In genomic region chr6:27188885-27189418, GRCh38 we compare ENCODE assay signal across 8 cellular contexts. TPM values are rescaled to one million over a fixed set of nuclear protein-coding genes. Genes with fewer than 3 reads are reported as not detected.
DNase-seq lines count a peak whose midpoint lies in the region; ATAC-seq, FAIRE-seq and TF ChIP-seq lines count a peak whose summit lies in the region.

No MANE protein-coding gene starts in this region.

- H3K4me3 Mint-ChIP-seq in WTC11 = peak overlapping the region; percentile 95

- H4K91ac ChIP-seq in H1 (replicated peaks; ENCODE audit: insufficient read length, low read length) = no peak overlapping the region

- POLR2A ChIA-PET in WTC11 (lab: Charles Lee) = interaction anchor here (0.6 to 1.1 kb wide), 2 partner anchors 11 to 12 kb away, joined by 3 to 18 read pairs; no protein-coding TSS in a partner anchor
- POLR2A ChIA-PET in H1 (lab: Charles Lee; ENCODE audit: partially characterized antibody) = interaction anchor here (1.0 to 2.2 kb wide), 6 partner anchors 11 to 704 kb away, joined by 3 to 27 read pairs (median 6); a partner anchor contains a TSS

- H3K23ac ChIP-seq in H1 (ENCODE audit: insufficient read length) = no peak overlapping the region

- H3K27ac ChIP-seq in H1 (ENCODE audit: low read depth, low read length) = no peak overlapping the region; the same call in 1 of the 2 replicates

- no peaks in the 10 kb centered on the region; a peak in 1 of 7 replicates for H3K27me3 ChIP-seq in H1 (replicated peaks in 1 of 4; ENCODE audit: control insufficient read depth in 3 of 4, extremely low read depth in 1 of 4, insufficient read depth in 3 of 4, low read length in 3 of 4)

- no peak for TF ChIP-seq POLR2A in H1 (IDR thresholded peaks at IDR 0.05; ENCODE audit: control extremely low read depth in 1 of 2, low read depth in 2 of 2, low read length in 2 of 2)

- no peak overlapping the region for H2BK5ac ChIP-seq in H1 (ENCODE audit: low read depth, low read length)

- peak overlapping the region; percentile 75; the same call in 1 of the 2 replicates for H3K18ac ChIP-seq in H1 (ENCODE audit: extremely low read depth, low read length)

- no peak overlapping the region for H4K8ac ChIP-seq in H1 (ENCODE audit: extremely low read depth, insufficient read depth, low read length)

- peak; percentile 71 for ATAC-seq in GM19025 (IDR thresholded peaks at IDR 0.05; ENCODE audit: low read depth, unreplicated experiment)
- ATAC-seq in HG03196 (IDR thresholded peaks at IDR 0.05; ENCODE audit: unreplicated experiment) = peak; percentile 75
- ATAC-seq in WTC11 = peak; percentile 80
- peak; percentile 83 for ATAC-seq in stimulated activated naive CD8-positive, alpha-beta T cell treated with anti-CD3 and anti-CD28 coated beads, Interleukin-15, Interleukin-2, amounts not matched to agents 100 U/mL and 50 U/mL, for 24 hours

- no peaks in the 10 kb centered on the region for H3K9me3 Mint-ChIP-seq in WTC11

- 0 out of 2 replicates have a peak overlapping the region, but pooled peaks have one; percentile 45 for H2AFZ ChIP-seq in H1 (ENCODE audit: low read length)

- no peak overlapping the region for H3K14ac ChIP-seq in H1 (ENCODE audit: insufficient read length)

- H2BK20ac ChIP-seq in H1 (ENCODE audit: low read length) = no peak overlapping the region

- H3K4me1 ChIP-seq in H1 (replicated peaks in 1 of 4; ENCODE audit: control insufficient read depth in 3 of 4, insufficient read depth in 4 of 4, low read length in 3 of 4) = no peaks in the 10 kb centered on the region; a peak in 1 of 7 replicates

- no peaks in the 10 kb centered on the region for H3K79me2 ChIP-seq in H1 (ENCODE audit: control insufficient read depth in 1 of 2, insufficient read depth in 2 of 2, low read length in 2 of 2)

- H3K27me3 Mint-ChIP-seq in WTC11 (ENCODE audit: low read depth) = peaks cover 32% of the 10 kb centered on the region

- no peaks in the 10 kb centered on the region for H3K79me1 ChIP-seq in H1 (ENCODE audit: low read depth, low read length)

- no peak overlapping the region for H3K56ac ChIP-seq in H1 (replicated peaks; ENCODE audit: insufficient read length, low read depth, low read length)

- peak in 9 of 14 donors; percentile 9 to 63 (median 49) for DNase-seq in C1 segment of cervical spinal cord (lab: John Stamatoyannopoulos, UW)
- peak; percentile 85 for DNase-seq in NCI-H2227 (lab: John Stamatoyannopoulos, UW; ENCODE audit: unreplicated experiment)
- DNase-seq in WTC11 (ENCODE audit: low spot score) = peak; percentile 47
- no peak for DNase-seq in H1 (ENCODE audit: low read depth in 1 of 2, low spot score in 2 of 2)
- DNase-seq in lung microvascular endothelial cell (ENCODE audit: low read depth in 2 of 2) = peak; percentile 68 to 85
- peak; percentile 62 for DNase-seq in stimulated activated naive CD8-positive, alpha-beta T cell treated with anti-CD3 and anti-CD28 coated beads, Interleukin-15, Interleukin-2, amounts not matched to agents 100 U/mL and 50 U/mL, for 24 hours

- CTCF ChIA-PET in WTC11 (lab: Charles Lee) (interaction anchor here (0.6 to 1.8 kb wide), 4 partner anchors 11 to 583 kb away, joined by 3 to 6 read pairs (median 4); no protein-coding TSS in a partner anchor), H1 (lab: Charles Lee; ENCODE audit: partially characterized antibody) (interaction anchor here (1.0 to 1.4 kb wide), 3 partner anchors 26 to 498 kb away, joined by 3 read pairs; no protein-coding TSS in a partner anchor)

- no peaks in the 10 kb centered on the region for H3K9me3 ChIP-seq in H1 (ENCODE audit: insufficient read depth in 2 of 2, low read depth in 1 of 2, low read length in 1 of 2)

- peak overlapping the region; percentile 97 for H3K27ac Mint-ChIP-seq in WTC11

- TF ChIP-seq RAD21 in H1 (IDR thresholded peaks at IDR 0.05 in 1 of 2, conservative IDR thresholded peaks at IDR 0.05 in 1 of 2; ENCODE audit: low read depth in 2 of 2, low read length in 2 of 2) = peak; percentile 82 to 84

- H3K4me3 ChIP-seq in H1 (ENCODE audit: extremely low read depth in 1 of 4, insufficient read depth in 2 of 4, low read depth in 3 of 4, low read length in 4 of 4) = peak overlapping the region; percentile 62 to 89 (median 73)

- H2BK120ac ChIP-seq in H1 (replicated peaks; ENCODE audit: low read depth, low read length) = no peak overlapping the region

- no peaks in the 10 kb centered on the region for H3K36me3 ChIP-seq in H1 (ENCODE audit: control insufficient read depth in 2 of 4, insufficient read depth in 4 of 4, low read length in 3 of 4)

- TF ChIP-seq EP300 in H1 (IDR thresholded peaks at IDR 0.05; ENCODE audit: borderline replicate concordance in 1 of 2, low read depth in 2 of 2, low read length in 2 of 2) = no peak

- 22% methylated on average over 10 of the region's 10 CpGs; no CpG with 5 or more reads in 1 of the 2 experiments for WGBS in H1 (ENCODE audit: extremely low coverage in 1 of 2, insufficient coverage in 1 of 2, insufficient read length in 1 of 2, insufficient replicate concordance in 2 of 2, low coverage in 1 of 2, low lambda C conversion rate in 2 of 2, missing lambda C conversion rate in 1 of 2), 2 experiments

- H3K23me2 ChIP-seq in H1 (ENCODE audit: low read depth, low read length) = peaks cover 6% of the 10 kb centered on the region; the same call in 1 of the 2 replicates

- TF ChIP-seq CTCF in WTC11 (IDR thresholded peaks at IDR 0.05) (peak; percentile 57; the same call in 1 of the 2 replicates), H1 (IDR thresholded peaks at IDR 0.05; ENCODE audit: control extremely low read depth in 1 of 3, insufficient read depth in 1 of 3, low read depth in 1 of 3, low read length in 3 of 3) (peak; percentile 16 to 56 (median 44))

- H2BK12ac ChIP-seq in H1 (ENCODE audit: low read depth, low read length) = no peak overlapping the region

- H4K20me1 ChIP-seq in H1 (replicated peaks in 1 of 2; ENCODE audit: control insufficient read depth in 1 of 2, insufficient read depth in 2 of 2, low read length in 2 of 2) = no peaks in the 10 kb centered on the region

- H3K4me1 Mint-ChIP-seq in WTC11 = peaks cover 20% of the 10 kb centered on the region

- peak overlapping the region; percentile 83 to 94 for H3K4me2 ChIP-seq in H1 (ENCODE audit: insufficient read depth in 1 of 2, low read depth in 2 of 2, low read length in 2 of 2)

- H2BK15ac ChIP-seq in H1 (ENCODE audit: low read length) = no peak overlapping the region

- no peak overlapping the region for H2AK5ac ChIP-seq in H1 (ENCODE audit: low read depth, low read length)

- no peak overlapping the region for H4K5ac ChIP-seq in H1 (ENCODE audit: insufficient read length, low read depth, low read length)

- FAIRE-seq in H1 (lab: Jason Lieb, UNC) = no peak

- no peaks in the 10 kb centered on the region for H3K36me3 Mint-ChIP-seq in WTC11

- H3K9ac ChIP-seq in H1 (replicated peaks in 1 of 4; ENCODE audit: extremely low read depth in 1 of 4, low read depth in 3 of 4, low read length in 3 of 4) = peak overlapping the region in 3 of 4 experiments; percentile 60 to 78 (median 67); a peak in 3 of 7 replicates

- H3K4ac ChIP-seq in H1 (replicated peaks; ENCODE audit: insufficient read length, low read depth, low read length) = no peak overlapping the region

TF ChIP-seq in WTC11, 78 proteins besides CTCF, POLR2A, EP300 and RAD21:
- TF ChIP-seq ZNF671 (CRISPR knock-in tag; IDR thresholded peaks at IDR 0.05) = no peak

TF ChIP-seq in H1, 55 proteins besides CTCF, POLR2A, EP300 and RAD21:
- TF ChIP-seq CHD2 (IDR thresholded peaks at IDR 0.05; ENCODE audit: low read length) = 0 out of 2 replicates have a peak, but pooled peaks have one; percentile 40
- TF ChIP-seq SRF (IDR thresholded peaks at IDR 0.05; ENCODE audit: low read depth, low read length) = no peak
- TF ChIP-seq SP1 (IDR thresholded peaks at IDR 0.05; ENCODE audit: low read depth, low read length) = 0 out of 2 replicates have a peak, but pooled peaks have one; percentile 3
- peak in 1 of 2 experiments; percentile 62; a peak in 1 of 4 replicates for TF ChIP-seq SIN3A (conservative IDR thresholded peaks at IDR 0.05 in 1 of 2, IDR thresholded peaks at IDR 0.05 in 1 of 2; ENCODE audit: low read depth in 1 of 2, low read length in 2 of 2)
- TF ChIP-seq CREB1 (IDR thresholded peaks at IDR 0.05) = peak; percentile 20; the same call in 1 of the 2 replicates
- TF ChIP-seq CHD1 (IDR thresholded peaks at IDR 0.05; ENCODE audit: low read depth, low read length) = no peak
- peak; percentile 43 for TF ChIP-seq TBP (IDR thresholded peaks at IDR 0.05; ENCODE audit: low read depth, low read length)
TF ChIP-seq in H1: peak in this region for 5.

RNA-seq across cellular contexts. Expression of gene PRSS16, which starts 58.5 kb away (rescaled TPM):
- total RNA-seq in WTC11 (2021) (18.5 to 21.1 TPM (median 19.3 TPM) in 3 replicates), lung microvascular endothelial cell (0.22 TPM in 1 of 2 replicates, not detected in the other)
- 19.2 and 20.2 TPM in 2 replicates for total RNA-seq in H1 (2021; fragmentation: NEBNext Ultra II Directional; extraction: Animal tissue kit (Norgen Biotek cat#: 25700))
- 38.9 and 39.6 TPM in 2 replicates for polyA plus RNA-seq in H1 (2011; rRNA removed)
- 48.8 TPM for polyA plus RNA-seq in H1 (2011; cell fraction: cytosol; rRNA removed)
- polyA plus RNA-seq in H1 (2011; cell fraction: nucleus; rRNA removed) = 23.7 TPM
- polyA plus RNA-seq in H1 (2012, experiment 1 of 2) = 15.7 to 20.6 TPM (median 19.8 TPM) in 4 replicates
- 23.1 TPM for polyA plus RNA-seq in H1 (2012, experiment 2 of 2)
- polyA plus RNA-seq in H1 (2013, experiment 1 of 2) = 15.2 TPM
- polyA plus RNA-seq in H1 (2013, experiment 2 of 2) = 16.0 TPM
- 27.4 and 34.3 TPM in 2 replicates for polyA minus RNA-seq in H1 (2011; rRNA and poly(A)+ RNA removed)
- polyA minus RNA-seq in H1 (2011; cell fraction: cytosol; rRNA and poly(A)+ RNA removed) = 5.1 TPM
- polyA minus RNA-seq in H1 (2011; cell fraction: nucleus; rRNA and poly(A)+ RNA removed) = 11.7 TPM

Comparison
In these comparisons a context has a peak if more than half of its experiments do, and no peak if none do; other contexts are left out.
1. DNase-seq: peak in C1 segment of cervical spinal cord (9 of 14), NCI-H2227 (single experiment), WTC11 (single experiment), lung microvascular endothelial cell (2 of 2) and stimulated activated naive CD8-positive, alpha-beta T cell treated with anti-CD3 and anti-CD28 coated beads, Interleukin-15, Interleukin-2, amounts not matched to agents 100 U/mL and 50 U/mL, for 24 hours (single experiment); none in H1 (0 of 2).
2. RNA of gene PRSS16, which starts 58.5 kb away (total RNA-seq): 19.2 to 20.2 TPM in H1 and 18.5 to 21.1 TPM in WTC11; 0.22 TPM in lung microvascular endothelial cell; every median in the first group is over 10 times any median in the second.
3. Peak in every context shown above with its lines, with median percentiles within 50 percentile points of each other: ATAC-seq.